20 cellular contexts compared by ENCODE assay signal in the genomic region with DNA sequence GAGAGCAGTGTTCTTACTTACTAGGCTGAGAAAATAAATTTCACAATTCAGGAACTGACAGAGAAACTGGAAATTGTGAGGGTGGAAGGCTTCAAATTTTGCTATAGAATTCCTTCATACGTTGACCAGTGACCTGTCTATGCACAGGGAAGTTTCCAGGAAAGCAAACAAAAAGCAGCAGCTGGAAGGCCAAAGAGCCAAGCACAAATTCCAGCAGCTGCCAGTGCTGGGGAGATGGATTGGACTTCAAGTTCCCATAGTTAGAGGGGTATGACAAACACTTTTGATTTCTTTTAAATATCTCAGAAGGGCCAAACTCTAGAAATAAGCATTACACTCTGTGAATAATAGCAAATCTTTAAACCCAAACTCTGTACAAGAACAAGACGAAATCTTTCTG.
A peak's percentile ranks its signal among the peaks of the same experiment; 100 is the strongest.
DNase-seq lines count a peak whose midpoint lies in the region; ATAC-seq and TF ChIP-seq lines count a peak whose summit lies in the region.
"Had no signal": no experiment of that assay in that cellular context is flagged by ENCODE, and none has a peak within 500 bp of the region (broad histone marks: within the 10 kb centered on the region; RNA-seq: fewer than 3 reads in every experiment).

No MANE protein-coding gene starts in this region.

- no peaks in the 10 kb centered on the region for H3K9me3 ChIP-seq in testis

- H3K36me3 ChIP-seq in testis (ENCODE audit: low read depth, missing control alignments): no peaks in the 10 kb centered on the region

- H3K27me3 ChIP-seq in testis: no peaks in the 10 kb centered on the region

- no peaks in the 10 kb centered on the region for H3K4me1 ChIP-seq in testis

- TF ChIP-seq POLR2A in testis (IDR thresholded peaks at IDR 0.05): no peak

- no peak for TF ChIP-seq CTCF in HFFc6 (IDR thresholded peaks at IDR 0.05)
- no peak for TF ChIP-seq CTCF in testis (IDR thresholded peaks at IDR 0.05)

- H3K4me3 Mint-ChIP-seq in HFFc6: no peak overlapping the region
- H3K4me3 Mint-ChIP-seq: GM23338 had no signal

- no peaks in the 10 kb centered on the region; the same call in 1 of the 2 replicates for H3K27me3 Mint-ChIP-seq in HFFc6 (ENCODE audit: insufficient read depth)

- H3K4me1 Mint-ChIP-seq in HFFc6 (ENCODE audit: low read depth): peaks cover 23% of the 10 kb centered on the region

- H3K27ac ChIP-seq in testis: no peak overlapping the region
- H3K27ac ChIP-seq: C4-2B had no signal

- no peaks in the 10 kb centered on the region for H3K9me3 Mint-ChIP-seq in HFFc6
- H3K9me3 Mint-ChIP-seq: GM23338 had no signal

- WGBS in testis, 2 donors: 60 to 66% methylated on average over 2 of the region's 2 CpGs

- intact Hi-C loops in testis (cut with DNase I; ENCODE audit: low total_unique reads): loop anchor here (5.0 kb wide), 1 partner anchor 1450 kb away; no protein-coding TSS in a partner anchor

- H3K27ac Mint-ChIP-seq in HFFc6: peak overlapping the region; percentile 81; the same call in 1 of the 2 replicates
- H3K27ac Mint-ChIP-seq: GM23338 had no signal

- H3K36me3 Mint-ChIP-seq in HFFc6 (ENCODE audit: low read depth): no peaks in the 10 kb centered on the region

- peak; percentile 50 for ATAC-seq in SK-N-SH treated with all-trans-retinoic acid at 6 μM for 48 hours
- no peak for ATAC-seq in HG02885 (IDR thresholded peaks at IDR 0.05; ENCODE audit: poor library complexity, unreplicated experiment)
- ATAC-seq: GM23338, HCT116, HepG2 had no signal

- H3K4me3 ChIP-seq in skeletal muscle cell (ENCODE audit: low read depth, low read length): no peak overlapping the region
- H3K4me3 ChIP-seq in testis: no peak overlapping the region
- H3K4me3 ChIP-seq: GM23338 had no signal

- DNase-seq in HFFc6: no peak
- DNase-seq in fibroblast of peridontal ligament (ENCODE audit: extremely low read depth): peak; percentile 30
- peak; percentile 30 for DNase-seq in skeletal muscle cell (ENCODE audit: low read depth)
- DNase-seq in Kasumi-1 (lab: John Stamatoyannopoulos, UW): no peak
- DNase-seq in testis: no peak
- DNase-seq: ACHN, AML-193, GDM1, KG1, NCI-H1417, NCI-H187, NCI-H2107, NCI-H510A, NCI-H82 had no signal

TF ChIP-seq in SK-N-SH treated with all-trans-retinoic acid at 6 μM for 48 hours, 23 proteins besides CTCF, POLR2A, EP300 and RAD21:
- TF ChIP-seq PPARA (CRISPR knock-in tag; IDR thresholded peaks at IDR 0.05; ENCODE audit: borderline replicate concordance): no peak
- no peak for TF ChIP-seq CSDC2 (CRISPR knock-in tag; IDR thresholded peaks at IDR 0.05)
- no peak for TF ChIP-seq ZFP3 (CRISPR knock-in tag; IDR thresholded peaks at IDR 0.05)
TF ChIP-seq in SK-N-SH treated with all-trans-retinoic acid at 6 μM for 48 hours: peak in this region for 0.

Comparison
In these comparisons a context has a peak if more than half of its experiments do, and no peak if none do; other contexts are left out.
1. DNase-seq: peak in fibroblast of peridontal ligament (single experiment) and skeletal muscle cell (single experiment); none in HFFc6 (single experiment), Kasumi-1 (0 of 2) and testis (single experiment).